ENCODE assay signal across 11 cellular contexts in the genomic region with DNA sequence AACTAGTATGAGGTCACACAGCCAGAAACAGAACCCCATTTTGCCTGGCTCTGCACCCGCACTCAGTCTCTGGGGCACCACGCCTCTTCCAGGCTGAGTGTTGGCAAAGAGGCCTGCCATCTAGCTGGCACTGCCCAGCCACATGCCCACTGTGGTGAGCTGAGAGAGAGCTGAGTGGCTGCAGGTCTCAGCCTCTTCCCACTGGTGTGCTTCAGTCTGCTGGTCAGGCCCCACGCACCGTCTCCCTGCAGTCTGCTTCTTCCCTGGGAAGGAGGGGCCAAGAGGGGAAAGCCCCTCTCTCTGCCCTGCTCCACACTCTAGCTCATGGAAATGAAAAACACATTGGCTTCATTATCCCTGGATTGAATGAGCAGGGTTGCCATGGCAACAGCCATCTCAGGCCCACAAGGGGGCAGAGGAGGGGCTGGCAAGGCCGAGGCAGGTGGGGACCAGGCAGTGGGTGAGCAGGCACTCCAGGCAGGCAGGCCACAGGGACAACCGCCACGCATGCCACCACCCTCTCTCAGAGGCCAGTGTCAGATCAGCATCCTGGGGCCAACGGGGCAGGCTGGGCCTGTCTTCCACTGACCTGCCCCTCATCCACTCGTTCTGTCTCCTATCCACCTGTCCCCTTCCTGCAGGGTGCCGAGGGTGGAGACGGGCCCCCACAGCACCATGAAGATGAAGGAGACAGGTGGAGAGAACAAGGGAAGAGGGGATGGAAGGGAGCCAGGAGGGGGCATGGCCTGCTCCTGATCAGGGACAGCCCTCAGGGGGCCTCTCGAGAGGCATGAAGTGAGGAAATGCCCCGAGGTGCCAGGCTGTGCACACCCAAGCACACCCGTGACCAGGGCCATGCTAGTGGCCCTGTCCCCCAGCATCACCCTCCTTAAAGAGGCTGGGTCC.
A peak's percentile ranks its signal among the peaks of the same experiment; 100 is the strongest.
DNase-seq lines count a peak whose midpoint lies in the region; ATAC-seq, FAIRE-seq and TF ChIP-seq lines count a peak whose summit lies in the region.
"Had no signal": no experiment of that assay in that cellular context is flagged by ENCODE, and none has a peak within 500 bp of the region (broad histone marks: within the 10 kb centered on the region; RNA-seq: fewer than 3 reads in every experiment).

No MANE protein-coding gene starts in this region.

- no peak for ATAC-seq in A549
- no peak for ATAC-seq in activated T-helper 17 cell treated with anti-CD3 and anti-CD28 coated beads, Interleukin-2, amount 50 U/mL, for 72 hours (replicated peaks)

- H3K27me3 ChIP-seq in HUES6 (ENCODE audit: control insufficient read depth, insufficient read depth, low read length) (no peaks in the 10 kb centered on the region), layer of hippocampus (ENCODE audit: control insufficient read depth, insufficient read depth, low read length) (no peaks in the 10 kb centered on the region)
- H3K27me3 ChIP-seq: neutrophil had no signal

- H3K9me3 ChIP-seq in A549 (no peaks in the 10 kb centered on the region), HUES6 (ENCODE audit: control insufficient read depth, insufficient read depth, low read depth, low read length) (no peaks in the 10 kb centered on the region)
- H3K9me3 ChIP-seq: neutrophil had no signal

- peak overlapping the region; percentile 2 for H3K9ac ChIP-seq in HUES6 (ENCODE audit: low read length)

- in situ Hi-C loops in ACHN (cut with HindIII; ENCODE audit: low pct_ligation_motif_present, low pct_unique_long_range_greater_than_20kb, low sequenced_read_pairs): no loop called here

- FAIRE-seq in A549 (lab: Jason Lieb, UNC): no peak

- H3K9me3 Mint-ChIP-seq in activated T-helper 17 cell treated with anti-CD3 and anti-CD28 coated beads, Interleukin-2, amount 50 U/mL, for 72 hours: no peaks in the 10 kb centered on the region
- H3K9me3 Mint-ChIP-seq: activated CD4-positive, alpha-beta memory T cell treated with anti-CD3 and anti-CD28 coated beads, Interleukin-2, amount 10 ng/mL, durations not matched to agents 7 days and 5 days had no signal

- POLR2A ChIA-PET in A549 (lab: Yijun Ruan, JAX): interaction anchor here (0.5 kb wide), 1 partner anchor 1476 kb away, joined by 3 read pairs; no protein-coding TSS in a partner anchor

- DNase-seq in A549 (ENCODE audit: low read depth in 1 of 2, low spot score in 1 of 2): no peak
- DNase-seq in mesenteric fat pad (ENCODE audit: low spot score): no peak
- no peak for DNase-seq in GM19240 (ENCODE audit: insufficient read length, low spot score)
- no peak for DNase-seq in SKM-1 (lab: John Stamatoyannopoulos, UW; ENCODE audit: unreplicated experiment)
- DNase-seq in ACHN: no peak
- DNase-seq: activated CD4-positive, alpha-beta memory T cell treated with anti-CD3 and anti-CD28 coated beads, Interleukin-2, amount 10 ng/mL, durations not matched to agents 7 days and 5 days; stimulated activated naive CD4-positive, alpha-beta T cell treated with Interleukin-2 at 50 U/mL for 16 hours had no signal

- H3K4me3 Mint-ChIP-seq in activated T-helper 17 cell treated with anti-CD3 and anti-CD28 coated beads, Interleukin-2, amount 50 U/mL, for 72 hours: no peak overlapping the region
- H3K4me3 Mint-ChIP-seq: activated CD4-positive, alpha-beta memory T cell treated with anti-CD3 and anti-CD28 coated beads, Interleukin-2, amount 10 ng/mL, durations not matched to agents 7 days and 5 days had no signal

- H3K27ac ChIP-seq in A549 (peak overlapping the region; percentile 66 to 90), HUES6 (ENCODE audit: low read depth, low read length) (peak overlapping the region; percentile 37), layer of hippocampus (ENCODE audit: low read depth, low read length) (peak overlapping the region; percentile 27)
- H3K27ac ChIP-seq: neutrophil had no signal

- H3K36me3 Mint-ChIP-seq in activated T-helper 17 cell treated with anti-CD3 and anti-CD28 coated beads, Interleukin-2, amount 50 U/mL, for 72 hours (ENCODE audit: low read depth): no peaks in the 10 kb centered on the region

- no peak for TF ChIP-seq POLR2A in A549 (IDR thresholded peaks at IDR 0.05; ENCODE audit: low read length)

- H3K4me2 ChIP-seq in A549: peak overlapping the region; percentile 54

- TF ChIP-seq EP300 in A549 (IDR thresholded peaks at IDR 0.05): no peak

- H3K4me1 ChIP-seq in A549 (peaks cover 100% of the 10 kb centered on the region), HUES6 (ENCODE audit: control insufficient read depth, insufficient read depth, low read length) (peaks cover 72% of the 10 kb centered on the region)

- TF ChIP-seq CTCF in A549 (IDR thresholded peaks at IDR 0.05): no peak

- 88% methylated on average over 10 of the region's 14 CpGs for WGBS in A549 (ENCODE audit: missing lambda C conversion rate)

- CTCF ChIA-PET in A549 (lab: Yijun Ruan, JAX): interaction anchor here (1.0 to 14.2 kb wide), 6 partner anchors 9 to 52 kb away, joined by 3 to 199 read pairs (median 14); no protein-coding TSS in a partner anchor

- no peaks in the 10 kb centered on the region for H3K27me3 Mint-ChIP-seq in activated T-helper 17 cell treated with anti-CD3 and anti-CD28 coated beads, Interleukin-2, amount 50 U/mL, for 72 hours
- H3K27me3 Mint-ChIP-seq: activated CD4-positive, alpha-beta memory T cell treated with anti-CD3 and anti-CD28 coated beads, Interleukin-2, amount 10 ng/mL, durations not matched to agents 7 days and 5 days had no signal

- H3K27ac Mint-ChIP-seq in activated T-helper 17 cell treated with anti-CD3 and anti-CD28 coated beads, Interleukin-2, amount 50 U/mL, for 72 hours: peak overlapping the region; percentile 46
- H3K27ac Mint-ChIP-seq: activated CD4-positive, alpha-beta memory T cell treated with anti-CD3 and anti-CD28 coated beads, Interleukin-2, amount 10 ng/mL, durations not matched to agents 7 days and 5 days had no signal

- H3K36me3 ChIP-seq in HUES6 (ENCODE audit: control insufficient read depth, insufficient read depth, low read length): peaks cover 5% of the 10 kb centered on the region; the same call in 1 of the 2 replicates
- H3K36me3 ChIP-seq: neutrophil had no signal

- H3K4me3 ChIP-seq in A549: no peak overlapping the region
- no peak overlapping the region for H3K4me3 ChIP-seq in HUES6 (ENCODE audit: low read depth, low read length)

- TF ChIP-seq RAD21 in A549 (conservative IDR thresholded peaks at IDR 0.05 in 1 of 2, IDR thresholded peaks at IDR 0.05 in 1 of 2): no peak

- no peaks in the 10 kb centered on the region for H3K4me1 Mint-ChIP-seq in activated T-helper 17 cell treated with anti-CD3 and anti-CD28 coated beads, Interleukin-2, amount 50 U/mL, for 72 hours
- H3K4me1 Mint-ChIP-seq: activated CD4-positive, alpha-beta memory T cell treated with anti-CD3 and anti-CD28 coated beads, Interleukin-2, amount 10 ng/mL, durations not matched to agents 7 days and 5 days had no signal

TF ChIP-seq in A549, 52 proteins besides CTCF, POLR2A, EP300 and RAD21:
- TF ChIP-seq BHLHE40 (IDR thresholded peaks at IDR 0.05; ENCODE audit: low read depth, low read length): no peak
- TF ChIP-seq, protein P1, sequence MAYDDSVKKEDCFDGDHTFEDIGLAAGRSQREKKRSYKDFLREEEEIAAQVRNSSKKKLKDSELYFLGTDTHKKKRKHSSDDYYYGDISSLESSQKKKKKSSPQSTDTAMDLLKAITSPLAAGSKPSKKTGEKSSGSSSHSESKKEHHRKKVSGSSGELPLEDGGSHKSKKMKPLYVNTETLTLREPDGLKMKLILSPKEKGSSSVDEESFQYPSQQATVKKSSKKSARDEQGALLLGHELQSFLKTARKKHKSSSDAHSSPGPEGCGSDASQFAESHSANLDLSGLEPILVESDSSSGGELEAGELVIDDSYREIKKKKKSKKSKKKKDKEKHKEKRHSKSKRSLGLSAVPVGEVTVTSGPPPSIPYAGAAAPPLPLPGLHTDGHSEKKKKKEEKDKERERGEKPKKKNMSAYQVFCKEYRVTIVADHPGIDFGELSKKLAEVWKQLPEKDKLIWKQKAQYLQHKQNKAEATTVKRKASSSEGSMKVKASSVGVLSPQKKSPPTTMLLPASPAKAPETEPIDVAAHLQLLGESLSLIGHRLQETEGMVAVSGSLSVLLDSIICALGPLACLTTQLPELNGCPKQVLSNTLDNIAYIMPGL (CRISPR knock-in tag; IDR thresholded peaks at IDR 0.05; ENCODE audit: borderline replicate concordance): no peak
- TF ChIP-seq MAZ (IDR thresholded peaks at IDR 0.05; ENCODE audit: borderline replicate concordance, low read depth, low read length): no peak
- no peak for TF ChIP-seq GATA3 (IDR thresholded peaks at IDR 0.05; ENCODE audit: borderline replicate concordance)
- no peak for TF ChIP-seq NFE2L2 (conservative IDR thresholded peaks at IDR 0.05; ENCODE audit: low read length)
- no peak for TF ChIP-seq EHF (CRISPR knock-in tag; IDR thresholded peaks at IDR 0.05)
- TF ChIP-seq JUNB (IDR thresholded peaks at IDR 0.05): no peak

Comparison
In these comparisons a context has a peak if more than half of its experiments do, and no peak if none do; other contexts are left out.
1. H3K27ac ChIP-seq: peak in every context shown above with its lines; median percentile 78 in A549; 37 in HUES6; 27 in layer of hippocampus.